15 cellular contexts compared by ENCODE assay signal in the genomic region with DNA sequence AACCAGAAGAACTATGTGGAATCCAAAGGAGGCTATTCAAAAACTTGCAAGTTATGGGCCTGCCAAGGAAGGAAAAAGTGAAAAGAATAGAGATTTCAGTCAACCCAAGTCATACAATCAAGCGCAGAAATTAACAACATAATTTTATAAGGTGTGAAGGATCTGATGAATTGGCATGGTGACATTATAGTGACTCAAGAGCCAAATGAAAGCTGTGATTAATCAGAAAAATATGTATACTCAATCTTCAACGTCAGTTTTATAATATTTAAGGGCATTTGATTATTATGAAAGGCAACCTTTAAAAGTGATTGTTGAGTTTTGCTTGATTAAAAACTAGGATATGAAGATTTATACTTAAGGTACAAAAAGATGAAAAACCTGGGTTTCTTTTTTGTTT. TPM values are rescaled to one million over a fixed set of nuclear protein-coding genes. Genes with fewer than 3 reads are reported as not detected.
A peak's percentile ranks its signal among the peaks of the same experiment; 100 is the strongest.
DNase-seq lines count a peak whose midpoint lies in the region; ATAC-seq and TF ChIP-seq lines count a peak whose summit lies in the region.
"Had no signal": no experiment of that assay in that cellular context is flagged by ENCODE, and none has a peak within 500 bp of the region (broad histone marks: within the 10 kb centered on the region; RNA-seq: fewer than 3 reads in every experiment).

No MANE protein-coding gene starts in this region.

- H3K27me3 Mint-ChIP-seq in type B pancreatic cell: no peaks in the 10 kb centered on the region

- H4K5ac ChIP-seq in mesendoderm (ENCODE audit: low read length): no peak overlapping the region

- H2AK5ac ChIP-seq in mesendoderm (ENCODE audit: low read length): no peak overlapping the region

- peaks cover 20% of the 10 kb centered on the region for H3K4me1 Mint-ChIP-seq in type B pancreatic cell (ENCODE audit: unreplicated experiment)

- no peak overlapping the region for H3K4ac ChIP-seq in mesendoderm (ENCODE audit: low read depth, low read length)

- H3K4me2 ChIP-seq in fibroblast of lung (ENCODE audit: extremely low read depth, insufficient read depth, low read length) (no peak overlapping the region), mesendoderm (ENCODE audit: low read length) (no peak overlapping the region)

- H2BK15ac ChIP-seq in mesendoderm (replicated peaks; ENCODE audit: low read depth): no peak overlapping the region

- H3K79me1 ChIP-seq in mesendoderm (ENCODE audit: low read length): no peaks in the 10 kb centered on the region

- no CpG with 5 or more reads among the region's 2 CpGs for WGBS in mesendoderm (ENCODE audit: extremely low coverage, insufficient coverage, low lambda C conversion rate)

- no peak overlapping the region for H3K4me3 Mint-ChIP-seq in type B pancreatic cell

- no peaks in the 10 kb centered on the region for H3K9me3 ChIP-seq in fibroblast of lung (ENCODE audit: control insufficient read depth, insufficient read depth, low read depth, low read length)

- no peak overlapping the region for H3K4me3 ChIP-seq in fibroblast of lung (replicated peaks in 1 of 4; ENCODE audit: control extremely low read depth in 1 of 4, insufficient read depth in 1 of 4, low read depth in 3 of 4, low read length in 4 of 4)
- no peak overlapping the region for H3K4me3 ChIP-seq in mesendoderm (ENCODE audit: low read length)
- H3K4me3 ChIP-seq: K562 had no signal

- peak overlapping the region; percentile 72 to 87 for H3K27ac Mint-ChIP-seq in activated naive CD4-positive, alpha-beta T cell treated with anti-CD3 and anti-CD28 coated beads, Interleukin-2, amount 50 U/mL, for 72 hours
- peak overlapping the region; percentile 94 for H3K27ac Mint-ChIP-seq in type B pancreatic cell

- H3K9ac ChIP-seq in fibroblast of lung (ENCODE audit: insufficient read depth, low read length) (no peak overlapping the region), mesendoderm (ENCODE audit: low read length) (no peak overlapping the region)

- no peak for DNase-seq in activated naive CD4-positive, alpha-beta T cell treated with anti-CD3 and anti-CD28 coated beads, Interleukin-2, amount 50 U/mL, for 72 hours (ENCODE audit: low spot score in 2 of 2)
- no peak for DNase-seq in activated naive CD4-positive, alpha-beta T cell treated with Interleukin-2 at 50 U/mL for 16 hours
- DNase-seq in fibroblast of lung (ENCODE audit: low read depth in 2 of 2) (no peak), type B pancreatic cell (ENCODE audit: extremely low spot score, unreplicated experiment) (no peak), mesendoderm (no peak)
- DNase-seq: amygdala; left ventricle myocardium superior; NCI-H1694; NK-92 treated with Interleukin-12 subunit alpha and Interleukin-12 subunit beta, amount 100 ng/mL, for 24 hours; occipital lobe; stimulated activated CD4-positive, alpha-beta T cell treated with anti-CD3 and anti-CD28 coated beads, Interleukin-15, amount 100 ng/mL, for 24 hours had no signal

- H3K4me1 ChIP-seq in fibroblast of lung (ENCODE audit: control insufficient read depth, extremely low read depth, insufficient read depth, low read length): peaks cover 22% of the 10 kb centered on the region
- H3K4me1 ChIP-seq in mesendoderm (ENCODE audit: control insufficient read depth, low read depth, low read length): no peaks in the 10 kb centered on the region

- H3K79me2 ChIP-seq in fibroblast of lung (ENCODE audit: control insufficient read depth, insufficient read depth, low read length) (no peaks in the 10 kb centered on the region), mesendoderm (ENCODE audit: control insufficient read depth, insufficient read depth, low read length) (no peaks in the 10 kb centered on the region)

- H3K9me3 Mint-ChIP-seq in activated naive CD4-positive, alpha-beta T cell treated with anti-CD3 and anti-CD28 coated beads, Interleukin-2, amount 50 U/mL, for 72 hours: peaks cover 0 to 5% of the 10 kb centered on the region in 2 donors
- H3K9me3 Mint-ChIP-seq in type B pancreatic cell: no peaks in the 10 kb centered on the region

- no peak overlapping the region for H3K23ac ChIP-seq in mesendoderm (ENCODE audit: low read length)

- H3K36me3 Mint-ChIP-seq in activated naive CD4-positive, alpha-beta T cell treated with anti-CD3 and anti-CD28 coated beads, Interleukin-2, amount 50 U/mL, for 72 hours: peaks cover 0 to 9% of the 10 kb centered on the region in 2 donors
- H3K36me3 Mint-ChIP-seq in type B pancreatic cell: no peaks in the 10 kb centered on the region

- no peak overlapping the region for H2BK5ac ChIP-seq in mesendoderm (ENCODE audit: low read length)

- no peaks in the 10 kb centered on the region for H4K20me1 ChIP-seq in fibroblast of lung (ENCODE audit: control insufficient read depth, extremely low read depth, insufficient read depth, low read length)

- H2AFZ ChIP-seq in fibroblast of lung (ENCODE audit: low read length): no peak overlapping the region

- H4K8ac ChIP-seq in mesendoderm (ENCODE audit: low read depth, low read length): no peak overlapping the region

- ATAC-seq in activated naive CD4-positive, alpha-beta T cell treated with anti-CD3 and anti-CD28 coated beads, Interleukin-2, amount 50 U/mL, for 72 hours: no peak
- no peak for ATAC-seq in HG03108 (IDR thresholded peaks at IDR 0.05; ENCODE audit: unreplicated experiment)
- ATAC-seq in GM19351 (IDR thresholded peaks at IDR 0.05; ENCODE audit: unreplicated experiment): no peak
- ATAC-seq: K562, left ventricle myocardium superior had no signal

- peak overlapping the region; percentile 10; the same call in 1 of the 2 replicates for H3K27ac ChIP-seq in VCaP
- H3K27ac ChIP-seq in fibroblast of lung (ENCODE audit: insufficient read depth, low read length): peak overlapping the region; percentile 87
- no peak overlapping the region for H3K27ac ChIP-seq in mesendoderm (ENCODE audit: low read depth, low read length)

- no peaks in the 10 kb centered on the region for H3K36me3 ChIP-seq in fibroblast of lung (ENCODE audit: control insufficient read depth, insufficient read depth, low read length)
- H3K36me3 ChIP-seq in mesendoderm (ENCODE audit: control insufficient read depth, insufficient read depth, low read length): no peaks in the 10 kb centered on the region

- no peak overlapping the region for H2BK120ac ChIP-seq in mesendoderm (ENCODE audit: low read depth, low read length)

- TF ChIP-seq CTCF in VCaP (conservative IDR thresholded peaks at IDR 0.05) (no peak), fibroblast of lung (conservative IDR thresholded peaks at IDR 0.05 in 1 of 2, IDR thresholded peaks at IDR 0.05 in 1 of 2; ENCODE audit: low read depth in 1 of 2, low read length in 2 of 2) (no peak), type B pancreatic cell (conservative IDR thresholded peaks at IDR 0.05) (no peak)

- H3K18ac ChIP-seq in mesendoderm (ENCODE audit: low read length): no peak overlapping the region

- H3K56ac ChIP-seq in mesendoderm (ENCODE audit: low read length): no peak overlapping the region

- H3K27me3 ChIP-seq in fibroblast of lung (ENCODE audit: control insufficient read depth, insufficient read depth, low read length) (no peaks in the 10 kb centered on the region), mesendoderm (ENCODE audit: insufficient read depth, low read length, poor library complexity) (no peaks in the 10 kb centered on the region)

RNA-seq across cellular contexts. Expression of gene THEM4, which starts 37.8 kb away (rescaled TPM):
- 10 to 100 TPM; 20.4 to 27.4 TPM for total RNA-seq in activated naive CD4-positive, alpha-beta T cell treated with anti-CD3 and anti-CD28 coated beads, Interleukin-2, amount 50 U/mL, for 72 hours
- 4.6 and 6.4 TPM in 2 replicates for total RNA-seq in fibroblast of lung
- 15.8 and 18.7 TPM in 2 replicates for polyA plus RNA-seq in fibroblast of lung
- polyA plus RNA-seq in fibroblast of lung (2012): 9.9 and 10.7 TPM in 2 replicates
- polyA minus RNA-seq in fibroblast of lung (ENCODE audit: low replicate concordance): 2.0 and 3.1 TPM in 2 replicates
- 4.7 and 15.6 TPM in 2 replicates for total RNA-seq in type B pancreatic cell (ENCODE audit: low replicate concordance)
- polyA plus RNA-seq in mesendoderm (2013, experiment 1 of 2): 8.5 TPM
- 8.4 TPM for polyA plus RNA-seq in mesendoderm (2013, experiment 2 of 2)

RNA-seq across cellular contexts. Expression of gene S100A10, which starts 46.5 kb away (rescaled TPM):
- total RNA-seq in activated naive CD4-positive, alpha-beta T cell treated with anti-CD3 and anti-CD28 coated beads, Interleukin-2, amount 50 U/mL, for 72 hours: 100 to 1,000 TPM in 1 of 2 donors, 10 to 100 TPM in 1; 49.2 to 290 TPM
- total RNA-seq in fibroblast of lung (136 and 141 TPM in 2 replicates), type B pancreatic cell (ENCODE audit: low replicate concordance) (316 and 1,258 TPM in 2 replicates)
- polyA plus RNA-seq in fibroblast of lung: 599 and 750 TPM in 2 replicates
- polyA plus RNA-seq in fibroblast of lung (2012): 1,283 and 1,489 TPM in 2 replicates
- polyA minus RNA-seq in fibroblast of lung (ENCODE audit: low replicate concordance): 47.8 and 52.6 TPM in 2 replicates
- polyA plus RNA-seq in mesendoderm (2013, experiment 1 of 2): 181 TPM
- 187 TPM for polyA plus RNA-seq in mesendoderm (2013, experiment 2 of 2)
